ENCODE assay signal across 14 cellular contexts in genomic region chr22:46708766-46709330, GRCh38. TPM values are rescaled to one million over a fixed set of nuclear protein-coding genes. Genes with fewer than 3 reads are reported as not detected.
DNase-seq lines count a peak whose midpoint lies in the region; ATAC-seq and TF ChIP-seq lines count a peak whose summit lies in the region.
"Had no signal": no experiment of that assay in that cellular context is flagged by ENCODE, and none has a peak within 500 bp of the region (broad histone marks: within the 10 kb centered on the region; RNA-seq: fewer than 3 reads in every experiment).

No MANE protein-coding gene starts in this region.

- ATAC-seq in activated CD4-positive, alpha-beta T cell treated with anti-CD3 and anti-CD28 coated beads for 36 hours: no peak
- ATAC-seq in right cardiac atrium (no peak), GM21390 (IDR thresholded peaks at IDR 0.05; ENCODE audit: unreplicated experiment) (no peak), GM18519 (IDR thresholded peaks at IDR 0.05; ENCODE audit: low FRiP score, unreplicated experiment) (no peak), natural killer cell (no peak)

- no peaks in the 10 kb centered on the region for H3K9me3 Mint-ChIP-seq in activated CD4-positive, alpha-beta T cell treated with anti-CD3 and anti-CD28 coated beads for 36 hours (ENCODE audit: low read depth)
- no peaks in the 10 kb centered on the region for H3K9me3 Mint-ChIP-seq in nephron progenitor cell
- H3K9me3 Mint-ChIP-seq in natural killer cell: no peaks in the 10 kb centered on the region
- H3K9me3 Mint-ChIP-seq: CD8-positive, alpha-beta memory T cell had no signal

- no peaks in the 10 kb centered on the region for H3K9me3 ChIP-seq in right cardiac atrium (ENCODE audit: control insufficient read depth, low read length)
- H3K9me3 ChIP-seq: Caco-2 had no signal

- intact Hi-C loops in activated CD4-positive, alpha-beta T cell treated with anti-CD3 and anti-CD28 coated beads for 36 hours (cut with DNase I, micrococcal nuclease): no loop called here
- intact Hi-C loops in right cardiac atrium (cut with DNase I) (no loop called here), cardiac septum (cut with DNase I) (no loop called here), natural killer cell (cut with micrococcal nuclease) (no loop called here)

- H3K4me3 Mint-ChIP-seq in activated CD4-positive, alpha-beta T cell treated with anti-CD3 and anti-CD28 coated beads for 36 hours: no peak overlapping the region
- H3K4me3 Mint-ChIP-seq in nephron progenitor cell (no peak overlapping the region), natural killer cell (no peak overlapping the region)
- H3K4me3 Mint-ChIP-seq: CD8-positive, alpha-beta memory T cell had no signal

- POLR2A ChIA-PET in activated CD4-positive, alpha-beta T cell treated with anti-CD3 and anti-CD28 coated beads for 36 hours (lab: Charles Lee): no interaction called here

- no peaks in the 10 kb centered on the region for H3K4me1 ChIP-seq in right cardiac atrium (ENCODE audit: control insufficient read depth, insufficient read depth, low read length)
- H3K4me1 ChIP-seq: Caco-2 had no signal

- H3K27ac Mint-ChIP-seq in activated CD4-positive, alpha-beta T cell treated with anti-CD3 and anti-CD28 coated beads for 36 hours: peak overlapping the region; percentile 4
- peak overlapping the region; percentile 78 for H3K27ac Mint-ChIP-seq in nephron progenitor cell
- H3K27ac Mint-ChIP-seq in natural killer cell: peak overlapping the region in 1 of 2 donors; percentile 27

- peaks cover 6% of the 10 kb centered on the region for H3K4me1 Mint-ChIP-seq in activated CD4-positive, alpha-beta T cell treated with anti-CD3 and anti-CD28 coated beads for 36 hours
- H3K4me1 Mint-ChIP-seq in nephron progenitor cell (peaks cover 7% of the 10 kb centered on the region), natural killer cell (no peaks in the 10 kb centered on the region)

- H3K27me3 Mint-ChIP-seq in activated CD4-positive, alpha-beta T cell treated with anti-CD3 and anti-CD28 coated beads for 36 hours: no peaks in the 10 kb centered on the region
- no peaks in the 10 kb centered on the region for H3K27me3 Mint-ChIP-seq in nephron progenitor cell (ENCODE audit: low read depth, poor library complexity)
- no peaks in the 10 kb centered on the region for H3K27me3 Mint-ChIP-seq in natural killer cell (ENCODE audit: low read depth in 2 of 2)
- H3K27me3 Mint-ChIP-seq: CD8-positive, alpha-beta memory T cell had no signal

- no peak overlapping the region for H3K4me3 ChIP-seq in right cardiac atrium (ENCODE audit: low read length)
- H3K4me3 ChIP-seq: GM23248 had no signal

- DNase-seq in activated CD4-positive, alpha-beta T cell treated with anti-CD3 and anti-CD28 coated beads for 36 hours: no peak
- no peak for DNase-seq in activated CD4-positive, alpha-beta T cell treated with anti-CD3 and anti-CD28 coated beads for 1 hour
- DNase-seq in right cardiac atrium (peak in 2 of 3 donors; percentile 12 to 30), cardiac septum (ENCODE audit: low spot score) (no peak), nephron progenitor cell (no peak), natural killer cell (no peak)
- DNase-seq: Caco-2, GF-D8, GM23248, H7 had no signal

- TF ChIP-seq CTCF in nephron progenitor cell (IDR thresholded peaks at IDR 0.05) (no peak), natural killer cell (IDR thresholded peaks at IDR 0.05) (no peak)

- H3K27me3 ChIP-seq in right cardiac atrium (ENCODE audit: control insufficient read depth, insufficient read depth): no peaks in the 10 kb centered on the region

- WGBS in right cardiac atrium: 95% methylated on average over 17 of the region's 17 CpGs

- H3K36me3 Mint-ChIP-seq in activated CD4-positive, alpha-beta T cell treated with anti-CD3 and anti-CD28 coated beads for 36 hours (ENCODE audit: low read depth): peaks cover 60% of the 10 kb centered on the region
- H3K36me3 Mint-ChIP-seq in nephron progenitor cell (ENCODE audit: low read depth) (peaks cover 84% of the 10 kb centered on the region), natural killer cell (peaks cover 8% of the 10 kb centered on the region)

- CTCF ChIA-PET in activated CD4-positive, alpha-beta T cell treated with anti-CD3 and anti-CD28 coated beads for 36 hours (lab: Charles Lee): interaction anchor here (1.1 kb wide), 1 partner anchor 30 kb away, joined by 3 read pairs; no protein-coding TSS in a partner anchor

- H3K27ac ChIP-seq in right cardiac atrium (ENCODE audit: low read length): no peak overlapping the region
- H3K27ac ChIP-seq: 22Rv1, GM23248 had no signal

RNA-seq across cellular contexts. Expression of gene CERK, which starts 29.2 kb away (rescaled TPM):
- total RNA-seq in activated CD4-positive, alpha-beta T cell treated with anti-CD3 and anti-CD28 coated beads for 36 hours: 10 to 100 TPM; 27.0 to 32.8 TPM
- 10 to 100 TPM; 59.5 to 83.5 (median 68.7) TPM for total RNA-seq in right cardiac atrium
- polyA plus RNA-seq in right cardiac atrium: 32.6 TPM
- 60.0 TPM for total RNA-seq in cardiac septum
- total RNA-seq in natural killer cell: 10 to 100 TPM; 50.0 to 71.2 (median 55.6) TPM

RNA-seq across cellular contexts. Expression of gene TBC1D22A, which starts 53.6 kb away (rescaled TPM):
- total RNA-seq in activated CD4-positive, alpha-beta T cell treated with anti-CD3 and anti-CD28 coated beads for 36 hours: 10 to 100 TPM; 36.0 to 38.0 TPM
- total RNA-seq in right cardiac atrium (10 to 100 TPM; 15.3 to 17.3 (median 16.4) TPM), cardiac septum (20.1 TPM), natural killer cell (10 to 100 TPM; 47.4 to 53.7 (median 53.2) TPM)
- polyA plus RNA-seq in right cardiac atrium: 12.0 TPM

Comparison
In these comparisons a context has a peak if more than half of its experiments do, and no peak if none do; other contexts are left out.
1. DNase-seq: peak in right cardiac atrium (2 of 3); none in activated CD4-positive, alpha-beta T cell treated with anti-CD3 and anti-CD28 coated beads for 36 hours (single experiment), activated CD4-positive, alpha-beta T cell treated with anti-CD3 and anti-CD28 coated beads for 1 hour (single experiment), cardiac septum (single experiment), nephron progenitor cell (single experiment) and natural killer cell (single experiment).